In genomic region chr20:21586682-21587081, GRCh38 we compare ENCODE assay signal across 35 cellular contexts.
"Had no signal": no experiment of that assay in that cellular context is flagged by ENCODE, and none has a peak within 500 bp of the region (broad histone marks: within the 10 kb centered on the region; RNA-seq: fewer than 3 reads in every experiment).

No MANE protein-coding gene starts in this region.

- H3K36me3 ChIP-seq: adrenal gland, brain microvascular endothelial cell, breast epithelium had no signal

- H3K27ac Mint-ChIP-seq: activated B cell treated with CpG ODN at 0.5 μM for 24 hours; activated CD4-positive, alpha-beta memory T cell treated with anti-CD3 and anti-CD28 coated beads for 36 hours; activated CD4-positive, alpha-beta T cell treated with anti-CD3 and anti-CD28 coated beads, Interleukin-2, amount 10 ng/mL, durations not matched to agents 24 days and 14 days; activated CD8-positive, alpha-beta T cell treated with anti-CD3 and anti-CD28 coated beads for 36 hours; activated naive CD4-positive, alpha-beta T cell treated with anti-CD3 and anti-CD28 coated beads for 36 hours; activated naive CD4-positive, alpha-beta T cell treated with anti-CD3 and anti-CD28 coated beads, Interleukin-2, amount 50 U/mL, for 72 hours; activated naive CD8-positive, alpha-beta T cell treated with anti-CD3 and anti-CD28 coated beads for 36 hours; activated T-cell treated with anti-CD3 and anti-CD28 coated beads, Interleukin-2, amount 50 U/mL, for 72 hours; activated T-helper 1 cell treated with anti-CD3 and anti-CD28 coated beads, Interleukin-12 subunit alpha, Interleukin-12 subunit beta, Interleukin-2, Interleukin-4 antibody, amounts not matched to agents 30 ng/mL and 10 ng/mL and 1 ng/mL, durations not matched to agents 14 hours and 24 hours and 36 hours; activated T-helper 17 cell treated with anti-CD3 and anti-CD28 coated beads, Interleukin-2, amount 50 U/mL, for 72 hours; T-helper 1 cell treated with Interleukin-12 subunit alpha and Interleukin-12 subunit beta and Interleukin-4 antibody, amounts not matched to agents 30 μg/mL and 1 μg/mL, for 36 hours; T-helper 2 cell treated with Interferon-gamma antibody and Interleukin-4, amounts not matched to agents 5 μg/mL and 100 μg/mL, for 36 hours had no signal

- ATAC-seq: activated CD8-positive, alpha-beta T cell treated with anti-CD3 and anti-CD28 coated beads for 36 hours; activated naive CD4-positive, alpha-beta T cell treated with anti-CD3 and anti-CD28 coated beads, Interleukin-2, amount 50 U/mL, for 72 hours; activated T-cell treated with anti-CD3 and anti-CD28 coated beads, Interleukin-2, amount 50 U/mL, for 4 hours; activated T-cell treated with anti-CD3 and anti-CD28 coated beads, Interleukin-2, amount 50 U/mL, for 72 hours; activated T-helper 17 cell treated with anti-CD3 and anti-CD28 coated beads, Interleukin-2, amount 50 U/mL, for 72 hours; body of pancreas had no signal

- H3K4me1 ChIP-seq: adrenal gland, body of pancreas, breast epithelium had no signal

- H3K9me3 ChIP-seq: adrenal gland, body of pancreas, breast epithelium had no signal

- H3K27me3 ChIP-seq: adrenal gland, body of pancreas, brain microvascular endothelial cell had no signal

- H3K4me3 ChIP-seq: adrenal gland, body of pancreas, breast epithelium had no signal

- H3K4me1 Mint-ChIP-seq: activated B cell treated with CpG ODN at 0.5 μM for 24 hours; activated CD4-positive, alpha-beta T cell treated with anti-CD3 and anti-CD28 coated beads, Interleukin-2, amount 10 ng/mL, durations not matched to agents 24 days and 14 days; activated naive CD8-positive, alpha-beta T cell treated with anti-CD3 and anti-CD28 coated beads for 36 hours; activated T-helper 17 cell treated with anti-CD3 and anti-CD28 coated beads, Interleukin-2, amount 50 U/mL, for 72 hours had no signal

- H3K4me3 Mint-ChIP-seq: activated B cell treated with CpG ODN at 0.5 μM for 24 hours; activated CD4-positive, alpha-beta memory T cell treated with anti-CD3 and anti-CD28 coated beads for 36 hours; activated CD4-positive, alpha-beta T cell treated with anti-CD3 and anti-CD28 coated beads, Interleukin-2, amount 10 ng/mL, durations not matched to agents 24 days and 14 days; activated CD8-positive, alpha-beta T cell treated with anti-CD3 and anti-CD28 coated beads for 36 hours; activated naive CD4-positive, alpha-beta T cell treated with anti-CD3 and anti-CD28 coated beads for 36 hours; activated naive CD8-positive, alpha-beta T cell treated with anti-CD3 and anti-CD28 coated beads for 36 hours; activated T-cell treated with anti-CD3 and anti-CD28 coated beads, Interleukin-2, amount 50 U/mL, for 4 hours; activated T-cell treated with anti-CD3 and anti-CD28 coated beads, Interleukin-2, amount 50 U/mL, for 72 hours; activated T-helper 1 cell treated with anti-CD3 and anti-CD28 coated beads, Interleukin-12 subunit alpha, Interleukin-12 subunit beta, Interleukin-2, Interleukin-4 antibody, amounts not matched to agents 30 ng/mL and 10 ng/mL and 1 ng/mL, durations not matched to agents 14 hours and 24 hours and 36 hours; activated T-helper 17 cell treated with anti-CD3 and anti-CD28 coated beads, Interleukin-2, amount 50 U/mL, for 72 hours; T-helper 1 cell treated with Interleukin-12 subunit alpha and Interleukin-12 subunit beta and Interleukin-4 antibody, amounts not matched to agents 30 μg/mL and 1 μg/mL, for 36 hours; T-helper 2 cell treated with Interferon-gamma antibody and Interleukin-4, amounts not matched to agents 5 μg/mL and 100 μg/mL, for 36 hours had no signal

- H3K9me3 Mint-ChIP-seq: activated B cell treated with CpG ODN at 0.5 μM for 24 hours; activated CD4-positive, alpha-beta memory T cell treated with anti-CD3 and anti-CD28 coated beads for 36 hours; activated CD4-positive, alpha-beta T cell treated with anti-CD3 and anti-CD28 coated beads, Interleukin-2, amount 10 ng/mL, durations not matched to agents 24 days and 14 days; activated CD8-positive, alpha-beta T cell treated with anti-CD3 and anti-CD28 coated beads for 36 hours; activated naive CD4-positive, alpha-beta T cell treated with anti-CD3 and anti-CD28 coated beads for 36 hours; activated naive CD4-positive, alpha-beta T cell treated with anti-CD3 and anti-CD28 coated beads, Interleukin-2, amount 50 U/mL, for 72 hours; activated naive CD8-positive, alpha-beta T cell treated with anti-CD3 and anti-CD28 coated beads for 36 hours; activated T-cell treated with anti-CD3 and anti-CD28 coated beads, Interleukin-2, amount 50 U/mL, for 4 hours; activated T-cell treated with anti-CD3 and anti-CD28 coated beads, Interleukin-2, amount 50 U/mL, for 72 hours; activated T-helper 1 cell treated with anti-CD3 and anti-CD28 coated beads, Interleukin-12 subunit alpha, Interleukin-12 subunit beta, Interleukin-2, Interleukin-4 antibody, amounts not matched to agents 30 ng/mL and 10 ng/mL and 1 ng/mL, durations not matched to agents 14 hours and 24 hours and 36 hours; activated T-helper 17 cell treated with anti-CD3 and anti-CD28 coated beads, Interleukin-2, amount 50 U/mL, for 72 hours; T-helper 1 cell treated with Interleukin-12 subunit alpha and Interleukin-12 subunit beta and Interleukin-4 antibody, amounts not matched to agents 30 μg/mL and 1 μg/mL, for 36 hours; T-helper 2 cell treated with Interferon-gamma antibody and Interleukin-4, amounts not matched to agents 5 μg/mL and 100 μg/mL, for 36 hours had no signal

- H3K27ac ChIP-seq: adrenal gland, body of pancreas, brain microvascular endothelial cell, breast epithelium, VCaP had no signal

- H3K36me3 Mint-ChIP-seq: activated CD4-positive, alpha-beta memory T cell treated with anti-CD3 and anti-CD28 coated beads for 36 hours; activated naive CD4-positive, alpha-beta T cell treated with anti-CD3 and anti-CD28 coated beads, Interleukin-2, amount 50 U/mL, for 72 hours; activated naive CD8-positive, alpha-beta T cell treated with anti-CD3 and anti-CD28 coated beads for 36 hours had no signal

- DNase-seq: activated B cell treated with CpG ODN at 0.5 μM for 24 hours; activated CD4-positive, alpha-beta memory T cell treated with anti-CD3 and anti-CD28 coated beads for 36 hours; activated CD4-positive, alpha-beta T cell treated with anti-CD3 and anti-CD28 coated beads for 4 hours; activated CD4-positive, alpha-beta T cell treated with anti-CD3 and anti-CD28 coated beads, Interleukin-2, amount 10 ng/mL, durations not matched to agents 24 days and 14 days; activated CD4-positive, alpha-beta T cell treated with anti-CD3 and anti-CD28 coated beads, Interleukin-2, amount 50 U/mL, for 1 hour; activated CD4-positive, alpha-beta T cell treated with anti-CD3 and anti-CD28 coated beads, Interleukin-2, amount 50 U/mL, for 4 hours; activated CD4-positive, CD25-positive, alpha-beta regulatory T cell treated with anti-CD3 and anti-CD28 coated beads, Interleukin-2, amount 50 U/mL, for 72 hours; activated CD8-positive, alpha-beta memory T cell treated with anti-CD3 and anti-CD28 coated beads, Interleukin-2, amount 50 U/mL, for 4 hours; activated CD8-positive, alpha-beta T cell treated with anti-CD3 and anti-CD28 coated beads for 36 hours; activated effector memory CD4-positive, alpha-beta T cell treated with anti-CD3 and anti-CD28 coated beads, Interleukin-2, amount 50 U/mL, for 16 hours; activated gamma-delta T cell treated with Interleukin-2 at 50 U/mL for 16 hours; activated naive CD4-positive, alpha-beta T cell; activated naive CD4-positive, alpha-beta T cell treated with anti-CD3 and anti-CD28 coated beads for 36 hours; activated naive CD4-positive, alpha-beta T cell treated with anti-CD3 and anti-CD28 coated beads, Interleukin-2, amount 50 U/mL, for 16 hours; activated naive CD8-positive, alpha-beta T cell treated with anti-CD3 and anti-CD28 coated beads for 36 hours; activated T-cell treated with anti-CD3 and anti-CD28 coated beads for 4 hours; activated T-cell treated with anti-CD3 and anti-CD28 coated beads, Interleukin-2, amount 50 U/mL, for 1 hour; activated T-cell treated with anti-CD3 and anti-CD28 coated beads, Interleukin-2, amount 50 U/mL, for 4 hours; activated T-cell treated with anti-CD3 and anti-CD28 coated beads, Interleukin-2, amount 50 U/mL, for 72 hours; adrenal gland; amniotic stem cell; aorta; body of pancreas; brain microvascular endothelial cell; central memory CD4-positive, alpha-beta T cell; T-helper 1 cell; T-helper 2 cell; T-helper 9 cell had no signal
